In the genomic region with DNA sequence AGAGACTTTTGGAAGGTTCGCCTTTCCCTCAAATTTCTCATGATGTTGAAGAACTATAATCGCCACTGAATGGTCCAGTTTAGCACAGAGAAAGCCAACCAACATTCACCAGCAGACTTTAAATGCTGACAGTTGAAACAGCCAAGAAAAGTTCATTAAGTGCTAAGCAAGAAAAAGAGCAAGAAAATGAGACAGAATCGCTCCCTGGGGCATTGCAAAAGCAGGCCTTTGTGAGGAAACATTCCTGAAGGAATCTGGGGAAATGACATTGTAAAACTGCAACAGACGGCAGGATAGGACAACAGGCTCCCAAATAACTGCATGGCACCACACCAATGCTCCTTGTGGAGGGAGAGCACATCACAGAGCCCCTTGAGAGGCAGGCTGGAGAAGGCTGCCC, we compare ENCODE assay signal across 16 cellular contexts.
DNase-seq lines count a peak whose midpoint lies in the region; ATAC-seq and TF ChIP-seq lines count a peak whose summit lies in the region.
"Had no signal": no experiment of that assay in that cellular context is flagged by ENCODE, and none has a peak within 500 bp of the region (broad histone marks: within the 10 kb centered on the region; RNA-seq: fewer than 3 reads in every experiment).

No MANE protein-coding gene starts in this region.

- peaks cover 35% of the 10 kb centered on the region for H3K4me1 ChIP-seq in hepatocyte (ENCODE audit: insufficient read depth)
- H3K4me1 ChIP-seq in psoas muscle, result peaks cover 5% of the 10 kb centered on the region

- ATAC-seq in psoas muscle, result peak in 1 of 4 donors; percentile 72
- ATAC-seq in HG03175 (IDR thresholded peaks at IDR 0.05; ENCODE audit: unreplicated experiment), result no peak
- no peak for ATAC-seq in GM21717 (IDR thresholded peaks at IDR 0.05; ENCODE audit: unreplicated experiment)
- no peak for ATAC-seq in activated naive CD8-positive, alpha-beta T cell treated with anti-CD3 and anti-CD28 coated beads, Interleukin-2, amount 50 U/mL, for 24 hours
- ATAC-seq: activated T-cell treated with anti-CD3 and anti-CD28 coated beads, Interleukin-2, amount 50 U/mL, for 4 hours had no signal

- intact Hi-C loops in psoas muscle (cut with DNase I), result loop anchor here in 1 of 2 donors (10.0 kb wide), 1 partner anchor 272 kb away; a partner anchor contains a TSS

- H3K4me1 Mint-ChIP-seq in activated naive CD8-positive, alpha-beta T cell treated with anti-CD3 and anti-CD28 coated beads, Interleukin-2, amount 50 U/mL, for 24 hours, result peaks cover 35% of the 10 kb centered on the region

- peak overlapping the region; percentile 21 for H3K4me2 ChIP-seq in hepatocyte

- no peaks in the 10 kb centered on the region for H3K79me2 ChIP-seq in hepatocyte

- 55% methylated on average over 4 of the region's 4 CpGs for WGBS in hepatocyte (ENCODE audit: low lambda C conversion rate, missing lambda C conversion rate)
- WGBS in psoas muscle, 3 donors, result 61 to 72% (median 67%) methylated on average over 4 of the region's 4 CpGs

- peaks cover 3% of the 10 kb centered on the region for H3K36me3 Mint-ChIP-seq in activated naive CD8-positive, alpha-beta T cell treated with anti-CD3 and anti-CD28 coated beads, Interleukin-2, amount 50 U/mL, for 24 hours (ENCODE audit: low read depth)

- TF ChIP-seq CTCF in hepatocyte (IDR thresholded peaks at IDR 0.05; ENCODE audit: poor library complexity) (no peak), psoas muscle (IDR thresholded peaks at IDR 0.05) (no peak)

- no peak overlapping the region for H3K4me3 Mint-ChIP-seq in activated naive CD8-positive, alpha-beta T cell treated with anti-CD3 and anti-CD28 coated beads, Interleukin-2, amount 50 U/mL, for 24 hours
- H3K4me3 Mint-ChIP-seq: activated T-cell treated with anti-CD3 and anti-CD28 coated beads, Interleukin-2, amount 50 U/mL, for 4 hours had no signal

- peak; percentile 69 for DNase-seq in AG20443 (ENCODE audit: low spot score)
- DNase-seq in anterior cingulate cortex (lab: John Stamatoyannopoulos, UW), result peak in 30 of 58 donors; percentile 4 to 77 (median 26)
- peak; percentile 33 for DNase-seq in hepatocyte (ENCODE audit: low spot score)
- DNase-seq in psoas muscle, result peak; percentile 70 to 77
- no peak for DNase-seq in GM19240 (ENCODE audit: insufficient read length, low spot score)
- no peak for DNase-seq in activated naive CD8-positive, alpha-beta T cell treated with anti-CD3 and anti-CD28 coated beads, Interleukin-2, amount 50 U/mL, for 24 hours
- DNase-seq: activated T-cell treated with anti-CD3 and anti-CD28 coated beads, Interleukin-2, amount 50 U/mL, for 4 hours; AML-193; esophagus squamous epithelium; HCEC 1CT; NCI-H345 had no signal

- no peaks in the 10 kb centered on the region for H3K9me2 ChIP-seq in hepatocyte (replicated peaks; ENCODE audit: insufficient read depth)

- peaks cover 15% of the 10 kb centered on the region for H3K27me3 Mint-ChIP-seq in activated naive CD8-positive, alpha-beta T cell treated with anti-CD3 and anti-CD28 coated beads, Interleukin-2, amount 50 U/mL, for 24 hours

- H3K4me3 ChIP-seq in hepatocyte (no peak overlapping the region), psoas muscle (no peak overlapping the region)
- H3K4me3 ChIP-seq: cardiac muscle cell, esophagus squamous epithelium, lung had no signal

- peaks cover 4% of the 10 kb centered on the region for H3K9me3 Mint-ChIP-seq in activated naive CD8-positive, alpha-beta T cell treated with anti-CD3 and anti-CD28 coated beads, Interleukin-2, amount 50 U/mL, for 24 hours
- H3K9me3 Mint-ChIP-seq: activated T-cell treated with anti-CD3 and anti-CD28 coated beads, Interleukin-2, amount 50 U/mL, for 4 hours had no signal

- H3K9me3 ChIP-seq in hepatocyte (ENCODE audit: low read depth) (no peaks in the 10 kb centered on the region), psoas muscle (no peaks in the 10 kb centered on the region)
- H3K9me3 ChIP-seq: esophagus squamous epithelium had no signal

- no peaks in the 10 kb centered on the region for H4K20me1 ChIP-seq in hepatocyte (ENCODE audit: insufficient read depth, poor library complexity, severe bottlenecking)

- H2AFZ ChIP-seq in hepatocyte, result no peak overlapping the region

- H3K27me3 ChIP-seq in hepatocyte, result no peaks in the 10 kb centered on the region
- H3K27me3 ChIP-seq in psoas muscle (ENCODE audit: insufficient read depth in 3 of 3, low read length in 2 of 3), result no peaks in the 10 kb centered on the region
- H3K27me3 ChIP-seq: cardiac muscle cell had no signal

- peak overlapping the region; percentile 89 for H3K27ac ChIP-seq in hepatocyte
- no peak overlapping the region for H3K27ac ChIP-seq in psoas muscle
- H3K27ac ChIP-seq: cardiac muscle cell, esophagus squamous epithelium, RWPE1 had no signal

- H3K36me3 ChIP-seq in hepatocyte (replicated peaks; ENCODE audit: insufficient read depth, low read depth) (no peaks in the 10 kb centered on the region), psoas muscle (ENCODE audit: insufficient read depth in 1 of 2, low read depth in 1 of 2) (no peaks in the 10 kb centered on the region)
- H3K36me3 ChIP-seq: cardiac muscle cell, esophagus squamous epithelium had no signal

- no peak overlapping the region for H3K27ac Mint-ChIP-seq in activated naive CD8-positive, alpha-beta T cell treated with anti-CD3 and anti-CD28 coated beads, Interleukin-2, amount 50 U/mL, for 24 hours

Comparison
In these comparisons a context has a peak if more than half of its experiments do, and no peak if none do; other contexts are left out.
1. DNase-seq: peak in AG20443 (single experiment), anterior cingulate cortex (30 of 58), hepatocyte (single experiment) and psoas muscle (2 of 2); none in GM19240 (single experiment) and activated naive CD8-positive, alpha-beta T cell treated with anti-CD3 and anti-CD28 coated beads, Interleukin-2, amount 50 U/mL, for 24 hours (single experiment).